ENCODE assay signal across 16 cellular contexts in the genomic region with DNA sequence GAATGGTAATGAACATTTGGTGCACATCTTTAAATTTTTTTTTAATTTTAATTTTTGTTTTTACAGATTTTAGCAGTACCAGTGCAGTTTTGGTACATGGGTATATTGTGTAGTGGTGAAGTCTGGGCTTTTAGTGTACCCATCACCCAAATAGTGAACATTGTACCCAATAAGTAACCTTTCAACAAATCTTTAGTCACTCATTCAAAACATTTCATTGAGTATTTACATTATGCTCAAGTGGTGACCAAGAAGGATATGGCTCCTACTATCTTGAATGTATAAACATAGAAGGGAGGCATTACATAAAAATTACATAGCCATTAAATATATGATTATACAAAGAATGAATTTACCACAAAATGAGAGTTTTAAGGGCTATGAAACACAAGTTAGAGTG.
"Had no signal": no experiment of that assay in that cellular context is flagged by ENCODE, and none has a peak within 500 bp of the region (broad histone marks: within the 10 kb centered on the region; RNA-seq: fewer than 3 reads in every experiment).

No MANE protein-coding gene starts in this region.

- H3K9me3 ChIP-seq: esophagus squamous epithelium, lower lobe of right lung, prostate gland had no signal

- ATAC-seq: activated T-cell treated with anti-CD3 and anti-CD28 coated beads, Interleukin-2, amount 50 U/mL, for 72 hours; effector memory CD8-positive, alpha-beta T cell; lower lobe of right lung; right cardiac atrium had no signal

- H3K4me1 ChIP-seq: prostate gland had no signal

- H3K27ac ChIP-seq: lower lobe of right lung, prostate gland, skin epidermis had no signal

- H3K4me3 ChIP-seq: esophagus squamous epithelium, lower lobe of right lung, prostate gland, skin epidermis had no signal

- H3K9me3 Mint-ChIP-seq: activated T-cell treated with anti-CD3 and anti-CD28 coated beads, Interleukin-2, amount 50 U/mL, for 72 hours; effector memory CD8-positive, alpha-beta T cell; stimulated activated naive CD8-positive, alpha-beta T cell treated with anti-CD3 and anti-CD28 coated beads, Interleukin-15, Interleukin-2, amounts not matched to agents 100 ng/mL and 50 ng/mL, for 24 hours had no signal

- DNase-seq: activated CD4-positive, alpha-beta T cell treated with anti-CD3 and anti-CD28 coated beads, Interleukin-2, amount 50 U/mL, for 4 hours; activated gamma-delta T cell; activated T-cell treated with anti-CD3 and anti-CD28 coated beads, Interleukin-2, amount 50 U/mL, for 72 hours; effector memory CD8-positive, alpha-beta T cell; esophagus squamous epithelium; immature natural killer cell; lower lobe of right lung; right cardiac atrium; stimulated activated CD4-positive, alpha-beta T cell treated with anti-CD3 and anti-CD28 coated beads, Interleukin-15, amount 100 ng/mL, for 24 hours; stimulated activated CD4-positive, alpha-beta T cell treated with anti-CD3 and anti-CD28 coated beads, Interleukin-2, amount 100 ng/mL, for 48 hours; T-helper 2 cell; trophoblast cell had no signal

- H3K27me3 Mint-ChIP-seq: activated naive CD8-positive, alpha-beta T cell; effector memory CD8-positive, alpha-beta T cell; stimulated activated naive CD8-positive, alpha-beta T cell treated with anti-CD3 and anti-CD28 coated beads, Interleukin-15, Interleukin-2, amounts not matched to agents 100 ng/mL and 50 ng/mL, for 24 hours had no signal

- H3K4me3 Mint-ChIP-seq: activated naive CD8-positive, alpha-beta T cell; activated T-cell treated with anti-CD3 and anti-CD28 coated beads, Interleukin-2, amount 50 U/mL, for 72 hours; effector memory CD8-positive, alpha-beta T cell; stimulated activated naive CD8-positive, alpha-beta T cell treated with anti-CD3 and anti-CD28 coated beads, Interleukin-15, Interleukin-2, amounts not matched to agents 100 ng/mL and 50 ng/mL, for 24 hours had no signal

- H3K27ac Mint-ChIP-seq: activated naive CD8-positive, alpha-beta T cell; activated T-cell treated with anti-CD3 and anti-CD28 coated beads, Interleukin-2, amount 50 U/mL, for 72 hours; stimulated activated naive CD8-positive, alpha-beta T cell treated with anti-CD3 and anti-CD28 coated beads, Interleukin-15, Interleukin-2, amounts not matched to agents 100 ng/mL and 50 ng/mL, for 24 hours had no signal

- H3K36me3 ChIP-seq: esophagus squamous epithelium, lower lobe of right lung, prostate gland had no signal

- H3K27me3 ChIP-seq: esophagus squamous epithelium had no signal
